In genomic region chr6:112286010-112286409, GRCh38 we compare ENCODE assay signal across 9 cellular contexts. TPM values are rescaled to one million over a fixed set of nuclear protein-coding genes. Genes with fewer than 3 reads are reported as not detected.
DNase-seq lines count a peak whose midpoint lies in the region; ATAC-seq, FAIRE-seq and TF ChIP-seq lines count a peak whose summit lies in the region.
"Had no signal": no experiment of that assay in that cellular context is flagged by ENCODE, and none has a peak within 500 bp of the region (broad histone marks: within the 10 kb centered on the region; RNA-seq: fewer than 3 reads in every experiment).

No MANE protein-coding gene starts in this region.

- no peak for FAIRE-seq in urothelium cell line (lab: Jason Lieb, UNC)

- ATAC-seq in GM19025 (IDR thresholded peaks at IDR 0.05; ENCODE audit: low read depth, unreplicated experiment) (peak; percentile 45), HG03060 (IDR thresholded peaks at IDR 0.05; ENCODE audit: low read depth, unreplicated experiment) (peak; percentile 95), foreskin keratinocyte (no peak)
- ATAC-seq: HCT116 had no signal

- H3K9me3 ChIP-seq in ascending aorta = no peaks in the 10 kb centered on the region

- no peak overlapping the region for H3K27ac Mint-ChIP-seq in activated CD4-positive, alpha-beta memory T cell treated with anti-CD3 and anti-CD28 coated beads, Interleukin-2, amount 10 ng/mL, durations not matched to agents 7 days and 5 days

- POLR2A ChIA-PET in activated CD4-positive, alpha-beta memory T cell treated with anti-CD3 and anti-CD28 coated beads, Interleukin-2, amount 10 ng/mL, durations not matched to agents 7 days and 5 days (lab: Charles Lee) = interaction anchor here (0.9 to 2.0 kb wide), 3 partner anchors 19 to 64 kb away, joined by 3 to 10 read pairs (median 3); no protein-coding TSS in a partner anchor

- peaks cover 68% of the 10 kb centered on the region for H3K27me3 Mint-ChIP-seq in activated CD4-positive, alpha-beta memory T cell treated with anti-CD3 and anti-CD28 coated beads, Interleukin-2, amount 10 ng/mL, durations not matched to agents 7 days and 5 days

- H3K36me3 ChIP-seq in ascending aorta = no peaks in the 10 kb centered on the region

- no peaks in the 10 kb centered on the region for H3K36me3 Mint-ChIP-seq in activated CD4-positive, alpha-beta memory T cell treated with anti-CD3 and anti-CD28 coated beads, Interleukin-2, amount 10 ng/mL, durations not matched to agents 7 days and 5 days (ENCODE audit: low read depth)

- H3K27ac ChIP-seq in foreskin keratinocyte (no peak overlapping the region), ascending aorta (no peak overlapping the region)

- no peak overlapping the region for H3K4me3 Mint-ChIP-seq in activated CD4-positive, alpha-beta memory T cell treated with anti-CD3 and anti-CD28 coated beads, Interleukin-2, amount 10 ng/mL, durations not matched to agents 7 days and 5 days

- DNase-seq in activated CD4-positive, alpha-beta memory T cell treated with anti-CD3 and anti-CD28 coated beads, Interleukin-2, amount 10 ng/mL, durations not matched to agents 7 days and 5 days = peak; percentile 81
- peak in 2 of 3 experiments; percentile 9 to 19 for DNase-seq in stimulated activated CD4-positive, alpha-beta T cell treated with anti-CD3 and anti-CD28 coated beads, TNF-alpha, amount 100 ng/mL, for 24 hours (ENCODE audit: low read depth in 3 of 3)
- DNase-seq in foreskin keratinocyte = no peak
- no peak for DNase-seq in urothelium cell line (ENCODE audit: low spot score)
- no peak for DNase-seq in NCI-H345 (lab: John Stamatoyannopoulos, UW)
- no peak for DNase-seq in ascending aorta (ENCODE audit: low spot score in 2 of 2)

- intact Hi-C loops in ascending aorta (cut with DNase I) = no loop called here

- H3K9me3 Mint-ChIP-seq in activated CD4-positive, alpha-beta memory T cell treated with anti-CD3 and anti-CD28 coated beads, Interleukin-2, amount 10 ng/mL, durations not matched to agents 7 days and 5 days = peaks cover 3% of the 10 kb centered on the region

- CTCF ChIA-PET in activated CD4-positive, alpha-beta memory T cell treated with anti-CD3 and anti-CD28 coated beads, Interleukin-2, amount 10 ng/mL, durations not matched to agents 7 days and 5 days (lab: Charles Lee) = interaction anchor here (0.6 to 1.5 kb wide), 5 partner anchors 9 to 1310 kb away, joined by 3 to 7 read pairs (median 3); no protein-coding TSS in a partner anchor

- peaks cover 37% of the 10 kb centered on the region for H3K4me1 Mint-ChIP-seq in activated CD4-positive, alpha-beta memory T cell treated with anti-CD3 and anti-CD28 coated beads, Interleukin-2, amount 10 ng/mL, durations not matched to agents 7 days and 5 days

- H3K4me3 ChIP-seq in ascending aorta = no peak overlapping the region

- TF ChIP-seq CTCF in foreskin keratinocyte (conservative IDR thresholded peaks at IDR 0.05) = no peak
- TF ChIP-seq CTCF in ascending aorta (IDR thresholded peaks at IDR 0.05) = no peak

- H3K4me1 ChIP-seq in foreskin keratinocyte (no peaks in the 10 kb centered on the region), ascending aorta (peaks cover 2 to 7% of the 10 kb centered on the region in 2 donors)

- H3K27me3 ChIP-seq in foreskin keratinocyte (no peaks in the 10 kb centered on the region), ascending aorta (no peaks in the 10 kb centered on the region)

RNA-seq across cellular contexts. Expression of gene LAMA4, which starts 31.6 kb away (rescaled TPM):
- total RNA-seq in activated CD4-positive, alpha-beta memory T cell treated with anti-CD3 and anti-CD28 coated beads, Interleukin-2, amount 10 ng/mL, durations not matched to agents 7 days and 5 days = not detected
- total RNA-seq in foreskin keratinocyte (not detected in 2 replicates), ascending aorta (49.0 TPM)
- 0.08 and 0.15 TPM in 2 replicates for polyA plus RNA-seq in foreskin keratinocyte

Comparison
In these comparisons a context has a peak if more than half of its experiments do, and no peak if none do; other contexts are left out.
1. DNase-seq: peak in activated CD4-positive, alpha-beta memory T cell treated with anti-CD3 and anti-CD28 coated beads, Interleukin-2, amount 10 ng/mL, durations not matched to agents 7 days and 5 days (single experiment) and stimulated activated CD4-positive, alpha-beta T cell treated with anti-CD3 and anti-CD28 coated beads, TNF-alpha, amount 100 ng/mL, for 24 hours (2 of 3); none in foreskin keratinocyte (0 of 2), urothelium cell line (single experiment), NCI-H345 (single experiment) and ascending aorta (0 of 2).
2. RNA of gene LAMA4, which starts 31.6 kb away (total RNA-seq): 49.0 TPM in ascending aorta (single experiment); not detected in activated CD4-positive, alpha-beta memory T cell treated with anti-CD3 and anti-CD28 coated beads, Interleukin-2, amount 10 ng/mL, durations not matched to agents 7 days and 5 days and not detected in foreskin keratinocyte; every median in the first group is over 10 times any median in the second.